Comparison of ENCODE assay signal across 9 cellular contexts in genomic region chr3:141795719-141796435, GRCh38. TPM values are rescaled to one million over a fixed set of nuclear protein-coding genes. Genes with fewer than 3 reads are reported as not detected.
DNase-seq lines count a peak whose midpoint lies in the region; ATAC-seq and TF ChIP-seq lines count a peak whose summit lies in the region.
"Had no signal": no experiment of that assay in that cellular context is flagged by ENCODE, and none has a peak within 500 bp of the region (broad histone marks: within the 10 kb centered on the region; RNA-seq: fewer than 3 reads in every experiment).

No MANE protein-coding gene starts in this region.

- POLR2A ChIA-PET in RWPE1 (lab: Yijun Ruan, JAX; ENCODE audit: low non-redundant PET), result no interaction called here

- peaks cover 4% of the 10 kb centered on the region for H3K4me1 ChIP-seq in fibroblast of lung (ENCODE audit: control insufficient read depth, extremely low read depth, insufficient read depth, low read length)

- H4K20me1 ChIP-seq in fibroblast of lung (ENCODE audit: control insufficient read depth, extremely low read depth, insufficient read depth, low read length), result no peaks in the 10 kb centered on the region

- H2AFZ ChIP-seq in fibroblast of lung (ENCODE audit: low read length), result no peak overlapping the region

- H3K27ac ChIP-seq in WERI-Rb-1 (peak overlapping the region; percentile 66), fibroblast of lung (ENCODE audit: insufficient read depth, low read length) (no peak overlapping the region), RWPE1 (no peak overlapping the region)

- H3K4me3 ChIP-seq in WERI-Rb-1 (ENCODE audit: low read depth, low read length) (no peak overlapping the region), fibroblast of lung (replicated peaks in 1 of 4; ENCODE audit: control extremely low read depth in 1 of 4, insufficient read depth in 1 of 4, low read depth in 3 of 4, low read length in 4 of 4) (no peak overlapping the region)

- peak overlapping the region; percentile 8 for H3K4me2 ChIP-seq in fibroblast of lung (ENCODE audit: extremely low read depth, insufficient read depth, low read length)

- CTCF ChIA-PET in RWPE1 (lab: Yijun Ruan, JAX), result interaction anchor here (1.0 kb wide), 1 partner anchor 79 kb away, joined by 3 read pairs; no protein-coding TSS in a partner anchor

- H3K9me3 ChIP-seq in WERI-Rb-1 (ENCODE audit: severe bottlenecking), result no peaks in the 10 kb centered on the region
- no peaks in the 10 kb centered on the region for H3K9me3 ChIP-seq in fibroblast of lung (ENCODE audit: control insufficient read depth, insufficient read depth, low read depth, low read length)

- peak; percentile 11 for DNase-seq in activated gamma-delta T cell treated with Interleukin-2 at 50 U/mL for 16 hours
- DNase-seq in activated gamma-delta T cell (lab: John Stamatoyannopoulos, UW), result no peak
- peak; percentile 71 for DNase-seq in WERI-Rb-1
- peak; percentile 7 to 76 for DNase-seq in fibroblast of lung (ENCODE audit: low read depth in 2 of 2)
- DNase-seq in stimulated activated CD4-positive, alpha-beta T cell treated with anti-CD3 and anti-CD28 coated beads, Interleukin-4, amount 100 ng/mL, for 48 hours (ENCODE audit: low read depth in 2 of 2), result peak; percentile 31 to 32
- no peak for DNase-seq in RWPE1 (ENCODE audit: low spot score)
- DNase-seq in NCI-H748 (lab: John Stamatoyannopoulos, UW; ENCODE audit: unreplicated experiment), result no peak

- no peak for ATAC-seq in HG02759 (IDR thresholded peaks at IDR 0.05; ENCODE audit: unreplicated experiment)

- H3K9ac ChIP-seq in fibroblast of lung (ENCODE audit: insufficient read depth, low read length), result no peak overlapping the region

- H3K79me2 ChIP-seq in fibroblast of lung (ENCODE audit: control insufficient read depth, insufficient read depth, low read length), result no peaks in the 10 kb centered on the region

- H3K36me3 ChIP-seq in WERI-Rb-1 (no peaks in the 10 kb centered on the region), fibroblast of lung (ENCODE audit: control insufficient read depth, insufficient read depth, low read length) (no peaks in the 10 kb centered on the region)

- TF ChIP-seq CTCF in WERI-Rb-1 (IDR thresholded peaks at IDR 0.05; ENCODE audit: low read depth, low read length) (no peak), fibroblast of lung (conservative IDR thresholded peaks at IDR 0.05 in 1 of 2, IDR thresholded peaks at IDR 0.05 in 1 of 2; ENCODE audit: low read depth in 1 of 2, low read length in 2 of 2) (no peak), RWPE1 (conservative IDR thresholded peaks at IDR 0.05; ENCODE audit: low read depth) (no peak)

- H3K27me3 ChIP-seq in WERI-Rb-1 (ENCODE audit: insufficient read depth, low read depth, severe bottlenecking), result no peaks in the 10 kb centered on the region
- no peaks in the 10 kb centered on the region for H3K27me3 ChIP-seq in fibroblast of lung (ENCODE audit: control insufficient read depth, insufficient read depth, low read length)

RNA-seq across cellular contexts. Expression of gene GRK7, which starts 32.7 kb away (rescaled TPM):
- total RNA-seq in fibroblast of lung, result under 0.01 TPM in 1 of 2 replicates, not detected in the other
- not detected in 2 replicates for polyA plus RNA-seq in fibroblast of lung
- not detected in 2 replicates for polyA plus RNA-seq in fibroblast of lung (2012)
- polyA minus RNA-seq in fibroblast of lung (ENCODE audit: low replicate concordance), result not detected in 2 replicates
- total RNA-seq: T-helper 1 cell treated with Interleukin-12 subunit alpha and Interleukin-12 subunit beta and Interleukin-4 antibody, amounts not matched to agents 30 ng/mL and 1 ng/mL, for 36 hours had no signal

RNA-seq across cellular contexts. Expression of gene RNF7, which starts 57.8 kb away (rescaled TPM):
- 27.2 and 38.6 TPM in 2 replicates for total RNA-seq in fibroblast of lung
- polyA plus RNA-seq in fibroblast of lung, result 102 and 123 TPM in 2 replicates
- polyA plus RNA-seq in fibroblast of lung (2012), result 105 and 126 TPM in 2 replicates
- polyA minus RNA-seq in fibroblast of lung (ENCODE audit: low replicate concordance), result 8.2 and 18.6 TPM in 2 replicates

Comparison
In these comparisons a context has a peak if more than half of its experiments do, and no peak if none do; other contexts are left out.
1. DNase-seq: peak in activated gamma-delta T cell treated with Interleukin-2 at 50 U/mL for 16 hours (single experiment), WERI-Rb-1 (single experiment), fibroblast of lung (2 of 2) and stimulated activated CD4-positive, alpha-beta T cell treated with anti-CD3 and anti-CD28 coated beads, Interleukin-4, amount 100 ng/mL, for 48 hours (2 of 2); none in activated gamma-delta T cell (single experiment), RWPE1 (single experiment) and NCI-H748 (single experiment).